Comparison of ENCODE assay signal across 14 cellular contexts in the genomic region with DNA sequence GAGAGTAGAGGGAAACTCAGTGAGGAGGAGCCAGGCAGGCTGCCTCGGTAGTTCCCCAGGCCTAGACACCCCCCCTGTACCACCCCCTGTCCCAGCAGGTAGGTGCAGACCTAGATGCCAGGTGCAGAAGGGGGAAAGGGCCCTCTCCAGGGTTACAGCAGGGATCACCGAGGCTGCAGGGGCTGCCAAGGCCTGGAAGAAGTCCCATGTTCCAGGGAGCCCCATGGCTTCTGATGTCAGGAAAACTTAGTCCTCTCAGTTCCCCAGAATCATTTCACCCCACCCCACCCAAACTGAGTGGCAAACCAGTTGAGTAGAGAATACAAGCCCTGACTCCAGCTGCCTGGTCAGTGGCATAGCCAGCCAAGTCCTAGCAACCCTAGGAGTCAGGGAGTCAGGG. TPM values are rescaled to one million over a fixed set of nuclear protein-coding genes. Genes with fewer than 3 reads are reported as not detected.
DNase-seq lines count a peak whose midpoint lies in the region; ATAC-seq and TF ChIP-seq lines count a peak whose summit lies in the region.
"Had no signal": no experiment of that assay in that cellular context is flagged by ENCODE, and none has a peak within 500 bp of the region (broad histone marks: within the 10 kb centered on the region; RNA-seq: fewer than 3 reads in every experiment).

No MANE protein-coding gene starts in this region.

- peak overlapping the region; percentile 100 for H3K27ac Mint-ChIP-seq in mesothelial cell of epicardium
- H3K27ac Mint-ChIP-seq: activated naive CD4-positive, alpha-beta T cell treated with anti-CD3 and anti-CD28 coated beads, Interleukin-2, amount 10 ng/mL, durations not matched to agents 7 days and 5 days; IgD-negative memory B cell had no signal

- DNase-seq in GM23248: no peak
- no peak for DNase-seq in adipocyte (ENCODE audit: low read depth)
- no peak for DNase-seq in mesothelial cell of epicardium (ENCODE audit: low spot score in 2 of 2, unreplicated experiment in 2 of 2)
- DNase-seq in SK-N-DZ (ENCODE audit: low spot score): no peak
- DNase-seq in hepatic stellate cell (ENCODE audit: low spot score): no peak
- DNase-seq: activated CD4-positive, alpha-beta T cell treated with anti-CD3 and anti-CD28 coated beads for 48 hours; activated naive CD4-positive, alpha-beta T cell treated with anti-CD3 and anti-CD28 coated beads, Interleukin-2, amount 10 ng/mL, durations not matched to agents 7 days and 5 days; NCI-H2171 treated with DMSO at 0.1 percent for 48 hours; SIG-M5 had no signal

- no peaks in the 10 kb centered on the region for H3K9me2 ChIP-seq in GM23248 (ENCODE audit: insufficient read depth)

- H3K4me1 ChIP-seq in GM23248 (ENCODE audit: insufficient read depth): peaks cover 19% of the 10 kb centered on the region
- peaks cover 39% of the 10 kb centered on the region for H3K4me1 ChIP-seq in adipocyte (ENCODE audit: control insufficient read depth, insufficient read depth, low read length)
- H3K4me1 ChIP-seq in subcutaneous abdominal adipose tissue (ENCODE audit: control insufficient read depth in 5 of 5, insufficient read depth in 5 of 5, low read length in 5 of 5): peaks cover 4 to 68% (median 63%) of the 10 kb centered on the region in 5 donors

- H3K27ac ChIP-seq in GM23248 (no peak overlapping the region), subcutaneous abdominal adipose tissue (ENCODE audit: low read depth, low read length) (peak overlapping the region; percentile 88)

- H3K4me3 Mint-ChIP-seq in mesothelial cell of epicardium: peak overlapping the region; percentile 64
- H3K4me3 Mint-ChIP-seq: activated naive CD4-positive, alpha-beta T cell treated with anti-CD3 and anti-CD28 coated beads, Interleukin-2, amount 10 ng/mL, durations not matched to agents 7 days and 5 days had no signal

- H3F3A ChIP-seq in GM23248 (ENCODE audit: insufficient read depth): peaks cover 6% of the 10 kb centered on the region; the same call in 1 of the 2 replicates

- H3K36me3 ChIP-seq in GM23248 (ENCODE audit: low read depth): peaks cover 10% of the 10 kb centered on the region
- H3K36me3 ChIP-seq in adipocyte (ENCODE audit: control insufficient read depth, insufficient read depth, low read length, severe bottlenecking): peaks cover 21% of the 10 kb centered on the region
- H3K36me3 ChIP-seq in subcutaneous abdominal adipose tissue (ENCODE audit: control insufficient read depth in 5 of 5, insufficient read depth in 5 of 5, low read length in 5 of 5): peaks cover 0 to 27% (median 22%) of the 10 kb centered on the region in 5 donors

- H3K9ac ChIP-seq in GM23248 (peak overlapping the region; percentile 84), adipocyte (ENCODE audit: low read length) (peak overlapping the region; percentile 87), subcutaneous abdominal adipose tissue (ENCODE audit: low read length in 5 of 5) (peak overlapping the region in 3 of 5 donors; percentile 22 to 87 (median 25))

- ATAC-seq in HG03521 (IDR thresholded peaks at IDR 0.05; ENCODE audit: unreplicated experiment) (no peak), GM19463 (IDR thresholded peaks at IDR 0.05; ENCODE audit: unreplicated experiment) (no peak)

- H3K4me2 ChIP-seq in GM23248 (ENCODE audit: unreplicated experiment): no peak overlapping the region

- no peaks in the 10 kb centered on the region for H4K20me1 ChIP-seq in GM23248 (ENCODE audit: insufficient read depth)

- no peaks in the 10 kb centered on the region for H3K27me3 Mint-ChIP-seq in mesothelial cell of epicardium (ENCODE audit: low read depth)
- H3K27me3 Mint-ChIP-seq: IgD-negative memory B cell had no signal

- peaks cover 10% of the 10 kb centered on the region for H3K36me3 Mint-ChIP-seq in mesothelial cell of epicardium
- H3K36me3 Mint-ChIP-seq: IgD-negative memory B cell had no signal

- no peak for TF ChIP-seq CTCF in mesothelial cell of epicardium (IDR thresholded peaks at IDR 0.05; ENCODE audit: unreplicated experiment)

- in situ Hi-C loops in GM23248 (cut with MboI): no loop called here

- H3K27me3 ChIP-seq in GM23248 (replicated peaks; ENCODE audit: insufficient read depth) (no peaks in the 10 kb centered on the region), adipocyte (replicated peaks; ENCODE audit: control insufficient read depth, insufficient read depth, low read length) (no peaks in the 10 kb centered on the region), subcutaneous abdominal adipose tissue (ENCODE audit: control insufficient read depth in 5 of 5, insufficient read depth in 4 of 5, low read length in 5 of 5) (no peaks in the 10 kb centered on the region)

- H3K9me3 Mint-ChIP-seq in mesothelial cell of epicardium: no peaks in the 10 kb centered on the region
- H3K9me3 Mint-ChIP-seq: activated naive CD4-positive, alpha-beta T cell treated with anti-CD3 and anti-CD28 coated beads, Interleukin-2, amount 10 ng/mL, durations not matched to agents 7 days and 5 days; IgD-negative memory B cell had no signal

- H3K79me2 ChIP-seq in GM23248 (ENCODE audit: insufficient read depth): peaks cover 12% of the 10 kb centered on the region

- peaks cover 45% of the 10 kb centered on the region for H3K4me1 Mint-ChIP-seq in mesothelial cell of epicardium

- 23 to 24% methylated on average over 2 of the region's 2 CpGs for WGBS in GM23248 (ENCODE audit: low coverage in 1 of 2, low lambda C conversion rate in 2 of 2, missing lambda C conversion rate in 2 of 2), 2 experiments

- H3K4me3 ChIP-seq in GM23248: no peak overlapping the region
- no peak overlapping the region for H3K4me3 ChIP-seq in adipocyte (ENCODE audit: low read length)
- H3K4me3 ChIP-seq in subcutaneous abdominal adipose tissue (ENCODE audit: low read depth in 1 of 5, low read length in 5 of 5): peak overlapping the region in 1 of 5 donors; percentile 15

- no peak overlapping the region for H2AFZ ChIP-seq in GM23248

- H3K9me3 ChIP-seq in GM23248 (ENCODE audit: low read depth) (no peaks in the 10 kb centered on the region), adipocyte (ENCODE audit: control insufficient read depth, low read length) (no peaks in the 10 kb centered on the region), subcutaneous abdominal adipose tissue (ENCODE audit: control insufficient read depth in 5 of 5, low read length in 5 of 5) (peaks cover 0 to 10% (median 6%) of the 10 kb centered on the region in 5 donors)

RNA-seq across cellular contexts. Expression of gene SEMA3B, which starts 7.4 kb away (rescaled TPM):
- 8.8 and 13.3 TPM in 2 replicates for total RNA-seq in GM23248 (2014; rRNA removed; shearing (Covaris generic))
- polyA plus RNA-seq in GM23248 (2016; fragmentation: Nextera tagmentation; extraction: Ambion mirVana): 7.6 and 8.4 TPM in 2 replicates
- total RNA-seq in mesothelial cell of epicardium: 166 to 179 TPM (median 177 TPM) in 3 replicates
- polyA plus RNA-seq in SK-N-DZ (2014; cell fraction: cytosol; rRNA removed): 0.92 and 2.3 TPM in 2 replicates
- polyA plus RNA-seq in SK-N-DZ (2014; cell fraction: nucleus; rRNA removed): 10.7 and 12.1 TPM in 2 replicates
- polyA plus RNA-seq: IgD-negative memory B cell had no signal

RNA-seq across cellular contexts. Expression of gene LSMEM2, which starts 17.4 kb away (rescaled TPM):
- not detected in 2 replicates for total RNA-seq in GM23248 (2014; rRNA removed; shearing (Covaris generic))
- not detected in 2 replicates for polyA plus RNA-seq in GM23248 (2016; fragmentation: Nextera tagmentation; extraction: Ambion mirVana)
- total RNA-seq in mesothelial cell of epicardium: 0.38 to 0.51 TPM (median 0.50 TPM) in 3 replicates
- polyA plus RNA-seq in SK-N-DZ (2014; cell fraction: cytosol; rRNA removed): 0.09 TPM in 1 of 2 replicates, not detected in the other
- polyA plus RNA-seq in SK-N-DZ (2014; cell fraction: nucleus; rRNA removed): not detected in 2 replicates
- total RNA-seq: pulmonary artery endothelial cell had no signal

RNA-seq across cellular contexts. Expression of gene GNAI2, which starts 25.5 kb away (rescaled TPM):
- total RNA-seq in GM23248 (2014; rRNA removed; shearing (Covaris generic)): 393 and 427 TPM in 2 replicates
- 424 and 426 TPM in 2 replicates for polyA plus RNA-seq in GM23248 (2016; fragmentation: Nextera tagmentation; extraction: Ambion mirVana)
- 155 to 159 TPM (median 156 TPM) in 3 replicates for total RNA-seq in mesothelial cell of epicardium
- polyA plus RNA-seq in SK-N-DZ (2014; cell fraction: cytosol; rRNA removed): 52.3 and 58.3 TPM in 2 replicates
- 39.3 and 43.2 TPM in 2 replicates for polyA plus RNA-seq in SK-N-DZ (2014; cell fraction: nucleus; rRNA removed)

RNA-seq across cellular contexts. Expression of gene IFRD2, which starts 30.7 kb away (rescaled TPM):
- total RNA-seq in GM23248 (2014; rRNA removed; shearing (Covaris generic)): 86.6 and 90.2 TPM in 2 replicates
- polyA plus RNA-seq in GM23248 (2016; fragmentation: Nextera tagmentation; extraction: Ambion mirVana): 85.4 and 90.6 TPM in 2 replicates
- total RNA-seq in mesothelial cell of epicardium: 40.2 to 47.3 TPM (median 46.9 TPM) in 3 replicates
- 72.9 and 84.0 TPM in 2 replicates for polyA plus RNA-seq in SK-N-DZ (2014; cell fraction: cytosol; rRNA removed)
- 268 and 286 TPM in 2 replicates for polyA plus RNA-seq in SK-N-DZ (2014; cell fraction: nucleus; rRNA removed)

RNA-seq across cellular contexts. Expression of gene HYAL3, which starts 37.7 kb away (rescaled TPM):
- 3.0 and 9.6 TPM in 2 replicates for total RNA-seq in GM23248 (2014; rRNA removed; shearing (Covaris generic))
- polyA plus RNA-seq in GM23248 (2016; fragmentation: Nextera tagmentation; extraction: Ambion mirVana): 5.7 and 7.6 TPM in 2 replicates
- total RNA-seq in mesothelial cell of epicardium: 2.9 to 3.0 TPM (median 2.9 TPM) in 3 replicates
- 0.64 and 1.2 TPM in 2 replicates for polyA plus RNA-seq in SK-N-DZ (2014; cell fraction: cytosol; rRNA removed)
- polyA plus RNA-seq in SK-N-DZ (2014; cell fraction: nucleus; rRNA removed): 3.7 and 6.2 TPM in 2 replicates

Comparison
In these comparisons a context has a peak if more than half of its experiments do, and no peak if none do; other contexts are left out.
1. H3K9ac ChIP-seq: peak in every context shown above with its lines; median percentile 87 in adipocyte; 84 in GM23248; 25 in subcutaneous abdominal adipose tissue.
2. RNA of gene SEMA3B, which starts 7.4 kb away (total RNA-seq): 166 to 179 TPM in mesothelial cell of epicardium; 8.8 to 13.3 TPM in GM23248; every median in the first group is over 10 times any median in the second.